In genomic region chr12:95815635-95816212, GRCh38 we compare ENCODE assay signal across 1 cellular context.
TF ChIP-seq lines count a peak whose summit lies in the region.

No MANE protein-coding gene starts in this region.

TF ChIP-seq in HepG2, 621 proteins besides CTCF, POLR2A, EP300 and RAD21 (continues in another document):
- no peak for TF ChIP-seq ZNF251 (CRISPR knock-in tag; IDR thresholded peaks at IDR 0.05)
- TF ChIP-seq RORA (CRISPR knock-in tag; IDR thresholded peaks at IDR 0.05) = no peak
- no peak for TF ChIP-seq MIER3 (CRISPR knock-in tag; IDR thresholded peaks at IDR 0.05; ENCODE audit: borderline replicate concordance)
- no peak for TF ChIP-seq ZZZ3 (CRISPR knock-in tag; IDR thresholded peaks at IDR 0.05; ENCODE audit: borderline replicate concordance)
- TF ChIP-seq HMGXB4 (CRISPR knock-in tag; IDR thresholded peaks at IDR 0.05; ENCODE audit: borderline replicate concordance in 1 of 2, low read depth in 1 of 2) = peak in 1 of 2 experiments; percentile 22; a peak in 1 of 4 replicates
- TF ChIP-seq, protein P1, sequence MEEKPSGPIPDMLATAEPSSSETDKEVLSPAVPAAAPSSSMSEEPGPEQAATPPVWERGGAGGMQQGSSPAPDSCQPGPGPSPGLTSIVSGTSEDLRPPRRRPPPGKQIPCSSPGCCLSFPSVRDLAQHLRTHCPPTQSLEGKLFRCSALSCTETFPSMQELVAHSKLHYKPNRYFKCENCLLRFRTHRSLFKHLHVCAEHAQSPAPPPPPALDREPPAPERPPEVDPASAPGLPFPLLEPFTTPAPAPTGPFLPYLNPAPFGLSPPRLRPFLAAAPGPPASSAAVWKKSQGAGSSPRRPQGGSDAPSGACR (CRISPR knock-in tag; IDR thresholded peaks at IDR 0.05) = no peak
- TF ChIP-seq, protein P2, sequence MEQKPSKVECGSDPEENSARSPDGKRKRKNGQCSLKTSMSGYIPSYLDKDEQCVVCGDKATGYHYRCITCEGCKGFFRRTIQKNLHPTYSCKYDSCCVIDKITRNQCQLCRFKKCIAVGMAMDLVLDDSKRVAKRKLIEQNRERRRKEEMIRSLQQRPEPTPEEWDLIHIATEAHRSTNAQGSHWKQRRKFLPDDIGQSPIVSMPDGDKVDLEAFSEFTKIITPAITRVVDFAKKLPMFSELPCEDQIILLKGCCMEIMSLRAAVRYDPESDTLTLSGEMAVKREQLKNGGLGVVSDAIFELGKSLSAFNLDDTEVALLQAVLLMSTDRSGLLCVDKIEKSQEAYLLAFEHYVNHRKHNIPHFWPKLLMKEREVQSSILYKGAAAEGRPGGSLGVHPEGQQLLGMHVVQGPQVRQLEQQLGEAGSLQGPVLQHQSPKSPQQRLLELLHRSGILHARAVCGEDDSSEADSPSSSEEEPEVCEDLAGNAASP (CRISPR knock-in tag; IDR thresholded peaks at IDR 0.05; ENCODE audit: borderline replicate concordance) = no peak
- no peak for TF ChIP-seq MED8 (CRISPR knock-in tag; IDR thresholded peaks at IDR 0.05; ENCODE audit: insufficient replicate concordance)
- TF ChIP-seq ZNF234 (CRISPR knock-in tag; conservative IDR thresholded peaks at IDR 0.05) = no peak
- TF ChIP-seq FOSL2 (CRISPR knock-in tag; IDR thresholded peaks at IDR 0.05) = no peak
- no peak for TF ChIP-seq RARA (CRISPR knock-in tag; IDR thresholded peaks at IDR 0.05)
- TF ChIP-seq ZNF557 (CRISPR knock-in tag; IDR thresholded peaks at IDR 0.05) = no peak
- TF ChIP-seq ZBTB7A (CRISPR knock-in tag; IDR thresholded peaks at IDR 0.05) = no peak
- no peak for TF ChIP-seq WIZ (CRISPR knock-in tag; IDR thresholded peaks at IDR 0.05)
- TF ChIP-seq, protein P3, sequence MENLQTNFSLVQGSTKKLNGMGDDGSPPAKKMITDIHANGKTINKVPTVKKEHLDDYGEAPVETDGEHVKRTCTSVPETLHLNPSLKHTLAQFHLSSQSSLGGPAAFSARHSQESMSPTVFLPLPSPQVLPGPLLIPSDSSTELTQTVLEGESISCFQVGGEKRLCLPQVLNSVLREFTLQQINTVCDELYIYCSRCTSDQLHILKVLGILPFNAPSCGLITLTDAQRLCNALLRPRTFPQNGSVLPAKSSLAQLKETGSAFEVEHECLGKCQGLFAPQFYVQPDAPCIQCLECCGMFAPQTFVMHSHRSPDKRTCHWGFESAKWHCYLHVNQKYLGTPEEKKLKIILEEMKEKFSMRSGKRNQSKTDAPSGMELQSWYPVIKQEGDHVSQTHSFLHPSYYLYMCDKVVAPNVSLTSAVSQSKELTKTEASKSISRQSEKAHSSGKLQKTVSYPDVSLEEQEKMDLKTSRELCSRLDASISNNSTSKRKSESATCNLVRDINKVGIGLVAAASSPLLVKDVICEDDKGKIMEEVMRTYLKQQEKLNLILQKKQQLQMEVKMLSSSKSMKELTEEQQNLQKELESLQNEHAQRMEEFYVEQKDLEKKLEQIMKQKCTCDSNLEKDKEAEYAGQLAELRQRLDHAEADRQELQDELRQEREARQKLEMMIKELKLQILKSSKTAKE (CRISPR knock-in tag; IDR thresholded peaks at IDR 0.05; ENCODE audit: borderline replicate concordance) = no peak
- peak; percentile 94 for TF ChIP-seq STAG1 (CRISPR knock-in tag; IDR thresholded peaks at IDR 0.05)
- TF ChIP-seq EZH2 (conservative IDR thresholded peaks at IDR 0.05; ENCODE audit: low read depth, low read length) = no peak
- TF ChIP-seq ZKSCAN8 (CRISPR knock-in tag; IDR thresholded peaks at IDR 0.05; ENCODE audit: borderline replicate concordance) = 0 out of 2 replicates have a peak, but pooled peaks have one; percentile 18
- no peak for TF ChIP-seq PAXIP1 (CRISPR knock-in tag; conservative IDR thresholded peaks at IDR 0.05)
- TF ChIP-seq BCL3 (CRISPR knock-in tag; IDR thresholded peaks at IDR 0.05) = no peak
- TF ChIP-seq, protein P4, sequence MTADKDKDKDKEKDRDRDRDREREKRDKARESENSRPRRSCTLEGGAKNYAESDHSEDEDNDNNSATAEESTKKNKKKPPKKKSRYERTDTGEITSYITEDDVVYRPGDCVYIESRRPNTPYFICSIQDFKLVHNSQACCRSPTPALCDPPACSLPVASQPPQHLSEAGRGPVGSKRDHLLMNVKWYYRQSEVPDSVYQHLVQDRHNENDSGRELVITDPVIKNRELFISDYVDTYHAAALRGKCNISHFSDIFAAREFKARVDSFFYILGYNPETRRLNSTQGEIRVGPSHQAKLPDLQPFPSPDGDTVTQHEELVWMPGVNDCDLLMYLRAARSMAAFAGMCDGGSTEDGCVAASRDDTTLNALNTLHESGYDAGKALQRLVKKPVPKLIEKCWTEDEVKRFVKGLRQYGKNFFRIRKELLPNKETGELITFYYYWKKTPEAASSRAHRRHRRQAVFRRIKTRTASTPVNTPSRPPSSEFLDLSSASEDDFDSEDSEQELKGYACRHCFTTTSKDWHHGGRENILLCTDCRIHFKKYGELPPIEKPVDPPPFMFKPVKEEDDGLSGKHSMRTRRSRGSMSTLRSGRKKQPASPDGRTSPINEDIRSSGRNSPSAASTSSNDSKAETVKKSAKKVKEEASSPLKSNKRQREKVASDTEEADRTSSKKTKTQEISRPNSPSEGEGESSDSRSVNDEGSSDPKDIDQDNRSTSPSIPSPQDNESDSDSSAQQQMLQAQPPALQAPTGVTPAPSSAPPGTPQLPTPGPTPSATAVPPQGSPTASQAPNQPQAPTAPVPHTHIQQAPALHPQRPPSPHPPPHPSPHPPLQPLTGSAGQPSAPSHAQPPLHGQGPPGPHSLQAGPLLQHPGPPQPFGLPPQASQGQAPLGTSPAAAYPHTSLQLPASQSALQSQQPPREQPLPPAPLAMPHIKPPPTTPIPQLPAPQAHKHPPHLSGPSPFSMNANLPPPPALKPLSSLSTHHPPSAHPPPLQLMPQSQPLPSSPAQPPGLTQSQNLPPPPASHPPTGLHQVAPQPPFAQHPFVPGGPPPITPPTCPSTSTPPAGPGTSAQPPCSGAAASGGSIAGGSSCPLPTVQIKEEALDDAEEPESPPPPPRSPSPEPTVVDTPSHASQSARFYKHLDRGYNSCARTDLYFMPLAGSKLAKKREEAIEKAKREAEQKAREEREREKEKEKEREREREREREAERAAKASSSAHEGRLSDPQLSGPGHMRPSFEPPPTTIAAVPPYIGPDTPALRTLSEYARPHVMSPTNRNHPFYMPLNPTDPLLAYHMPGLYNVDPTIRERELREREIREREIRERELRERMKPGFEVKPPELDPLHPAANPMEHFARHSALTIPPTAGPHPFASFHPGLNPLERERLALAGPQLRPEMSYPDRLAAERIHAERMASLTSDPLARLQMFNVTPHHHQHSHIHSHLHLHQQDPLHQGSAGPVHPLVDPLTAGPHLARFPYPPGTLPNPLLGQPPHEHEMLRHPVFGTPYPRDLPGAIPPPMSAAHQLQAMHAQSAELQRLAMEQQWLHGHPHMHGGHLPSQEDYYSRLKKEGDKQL (CRISPR knock-in tag; IDR thresholded peaks at IDR 0.05; ENCODE audit: low read depth) = no peak
- TF ChIP-seq KLF13 (CRISPR knock-in tag; IDR thresholded peaks at IDR 0.05) = no peak
- TF ChIP-seq, protein P5, sequence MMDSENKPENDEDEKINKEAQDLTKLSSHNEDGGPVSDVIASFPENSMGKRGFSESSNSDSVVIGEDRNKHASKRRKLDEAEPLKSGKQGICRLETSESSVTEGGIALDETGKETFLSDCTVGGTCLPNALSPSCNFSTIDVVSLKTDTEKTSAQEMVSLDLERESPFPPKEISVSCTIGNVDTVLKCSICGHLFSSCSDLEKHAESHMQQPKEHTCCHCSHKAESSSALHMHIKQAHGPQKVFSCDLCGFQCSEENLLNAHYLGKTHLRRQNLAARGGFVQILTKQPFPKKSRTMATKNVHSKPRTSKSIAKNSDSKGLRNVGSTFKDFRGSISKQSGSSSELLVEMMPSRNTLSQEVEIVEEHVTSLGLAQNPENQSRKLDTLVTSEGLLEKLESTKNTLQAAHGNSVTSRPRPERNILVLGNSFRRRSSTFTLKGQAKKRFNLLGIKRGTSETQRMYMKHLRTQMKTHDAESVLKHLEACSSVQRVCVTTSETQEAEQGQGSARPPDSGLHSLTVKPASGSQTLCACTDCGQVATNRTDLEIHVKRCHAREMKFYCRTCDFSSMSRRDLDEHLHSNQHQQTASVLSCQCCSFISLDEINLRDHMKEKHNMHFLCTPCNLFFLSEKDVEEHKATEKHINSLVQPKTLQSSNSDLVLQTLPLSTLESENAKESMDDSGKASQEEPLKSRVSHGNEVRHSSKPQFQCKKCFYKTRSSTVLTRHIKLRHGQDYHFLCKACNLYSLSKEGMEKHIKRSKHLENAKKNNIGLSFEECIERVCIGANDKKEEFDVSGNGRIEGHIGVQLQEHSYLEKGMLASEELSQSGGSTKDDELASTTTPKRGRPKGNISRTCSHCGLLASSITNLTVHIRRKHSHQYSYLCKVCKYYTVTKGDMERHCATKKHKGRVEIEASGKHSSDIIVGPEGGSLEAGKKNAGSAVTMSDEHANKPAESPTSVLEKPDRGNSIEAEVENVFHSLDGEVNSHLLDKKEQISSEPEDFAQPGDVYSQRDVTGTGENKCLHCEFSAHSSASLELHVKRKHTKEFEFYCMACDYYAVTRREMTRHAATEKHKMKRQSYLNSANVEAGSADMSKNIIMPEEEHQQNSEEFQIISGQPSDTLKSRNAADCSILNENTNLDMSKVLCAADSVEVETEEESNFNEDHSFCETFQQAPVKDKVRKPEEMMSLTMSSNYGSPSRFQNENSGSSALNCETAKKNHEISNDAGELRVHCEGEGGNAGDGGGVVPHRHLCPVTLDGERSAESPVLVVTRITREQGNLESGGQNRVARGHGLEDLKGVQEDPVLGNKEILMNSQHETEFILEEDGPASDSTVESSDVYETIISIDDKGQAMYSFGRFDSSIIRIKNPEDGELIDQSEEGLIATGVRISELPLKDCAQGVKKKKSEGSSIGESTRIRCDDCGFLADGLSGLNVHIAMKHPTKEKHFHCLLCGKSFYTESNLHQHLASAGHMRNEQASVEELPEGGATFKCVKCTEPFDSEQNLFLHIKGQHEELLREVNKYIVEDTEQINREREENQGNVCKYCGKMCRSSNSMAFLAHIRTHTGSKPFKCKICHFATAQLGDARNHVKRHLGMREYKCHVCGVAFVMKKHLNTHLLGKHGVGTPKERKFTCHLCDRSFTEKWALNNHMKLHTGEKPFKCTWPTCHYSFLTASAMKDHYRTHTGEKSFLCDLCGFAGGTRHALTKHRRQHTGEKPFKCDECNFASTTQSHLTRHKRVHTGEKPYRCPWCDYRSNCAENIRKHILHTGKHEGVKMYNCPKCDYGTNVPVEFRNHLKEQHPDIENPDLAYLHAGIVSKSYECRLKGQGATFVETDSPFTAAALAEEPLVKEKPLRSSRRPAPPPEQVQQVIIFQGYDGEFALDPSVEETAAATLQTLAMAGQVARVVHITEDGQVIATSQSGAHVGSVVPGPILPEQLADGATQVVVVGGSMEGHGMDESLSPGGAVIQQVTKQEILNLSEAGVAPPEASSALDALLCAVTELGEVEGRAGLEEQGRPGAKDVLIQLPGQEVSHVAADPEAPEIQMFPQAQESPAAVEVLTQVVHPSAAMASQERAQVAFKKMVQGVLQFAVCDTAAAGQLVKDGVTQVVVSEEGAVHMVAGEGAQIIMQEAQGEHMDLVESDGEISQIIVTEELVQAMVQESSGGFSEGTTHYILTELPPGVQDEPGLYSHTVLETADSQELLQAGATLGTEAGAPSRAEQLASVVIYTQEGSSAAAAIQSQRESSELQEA (CRISPR knock-in tag; IDR thresholded peaks at IDR 0.05; ENCODE audit: not compliant biosample characterization) = no peak
- TF ChIP-seq U2AF1 (optimal IDR thresholded peaks at IDR 0.05; ENCODE audit: low read depth, low read length) = no peak
- no peak for TF ChIP-seq HDAC1 (CRISPR knock-in tag; IDR thresholded peaks at IDR 0.05)
- no peak for TF ChIP-seq SRSF4 (IDR thresholded peaks at IDR 0.05; ENCODE audit: low read depth, low read length, poor library complexity, severe bottlenecking)
- TF ChIP-seq HNRNPUL1 (IDR thresholded peaks at IDR 0.05; ENCODE audit: low read depth, low read length) = no peak
- TF ChIP-seq ELF3 (CRISPR knock-in tag; IDR thresholded peaks at IDR 0.05) = no peak
- no peak for TF ChIP-seq ZNF562 (CRISPR knock-in tag; IDR thresholded peaks at IDR 0.05; ENCODE audit: borderline replicate concordance)
